Comparison of ENCODE assay signal across 8 cellular contexts in genomic region chr12:68040450-68041075, GRCh38. TPM values are rescaled to one million over a fixed set of nuclear protein-coding genes. Genes with fewer than 3 reads are reported as not detected.
DNase-seq lines count a peak whose midpoint lies in the region; ATAC-seq and TF ChIP-seq lines count a peak whose summit lies in the region.

No MANE protein-coding gene starts in this region.

- ATAC-seq in GM18498 (IDR thresholded peaks at IDR 0.05; ENCODE audit: unreplicated experiment), result peak; percentile 33
- peak; percentile 42 for ATAC-seq in HG03439 (IDR thresholded peaks at IDR 0.05; ENCODE audit: unreplicated experiment)

- no peaks in the 10 kb centered on the region for H3K27me3 ChIP-seq in dorsolateral prefrontal cortex

- no peak overlapping the region for H3K4me3 ChIP-seq in dorsolateral prefrontal cortex

- intact Hi-C loops in dorsolateral prefrontal cortex (cut with DNase I), result loop anchor here (2.0 to 10.0 kb wide), 4 partner anchors 117 to 276 kb away; partner anchors contain the start of genes IFNG (in 1 of the 2) and IL26 (in 1 of the 2)

- DNase-seq in 8988T (peak; percentile 30), NCI-H526 (lab: John Stamatoyannopoulos, UW) (peak; percentile 61 to 88), dorsolateral prefrontal cortex (peak in 7 of 10 donors; percentile 43 to 83 (median 57)), lung microvascular endothelial cell (ENCODE audit: low read depth in 2 of 2) (peak; percentile 76 to 80)
- peak; percentile 42 to 60 for DNase-seq in activated CD4-positive, alpha-beta T cell treated with anti-CD3 and anti-CD28 coated beads, Interleukin-2, amount 50 U/mL, for 24 hours (ENCODE audit: low read depth in 1 of 2, low spot score in 1 of 2)
- peak; percentile 39 for DNase-seq in stimulated activated CD8-positive, alpha-beta memory T cell treated with anti-CD3 and anti-CD28 coated beads, Interleukin-15, amount 100 ng/mL, for 1 hour (ENCODE audit: low read depth)

- no peak overlapping the region for H3K27ac ChIP-seq in dorsolateral prefrontal cortex

- TF ChIP-seq CTCF in dorsolateral prefrontal cortex (IDR thresholded peaks at IDR 0.05 in 54 of 56, conservative IDR thresholded peaks at IDR 0.05 in 2 of 56; ENCODE audit: low read depth in 1 of 56, partially characterized antibody in 56 of 56), result peak; percentile 70 to 96 (median 86)

RNA-seq across cellular contexts. Expression of gene IFNG-AS1, which starts 51.3 kb away (rescaled TPM):
- total RNA-seq in dorsolateral prefrontal cortex, result 1 to 10 TPM in 7 of 120 experiments, under 1 TPM in 75, not detected in 38; 0.25 to 3.6 (median 0.53) TPM
- total RNA-seq in lung microvascular endothelial cell, result not detected in 2 replicates
